ENCODE assay signal across 31 cellular contexts in genomic region chr15:42375252-42375651, GRCh38.
"Had no signal": no experiment of that assay in that cellular context is flagged by ENCODE, and none has a peak within 500 bp of the region (broad histone marks: within the 10 kb centered on the region; RNA-seq: fewer than 3 reads in every experiment).

No MANE protein-coding gene starts in this region.

- H3K4me1 ChIP-seq: adrenal gland had no signal

- H3K27ac ChIP-seq: adrenal gland, KMS-11, PC-9, WERI-Rb-1 had no signal

- H3K9ac ChIP-seq: KMS-11 had no signal

- H3K36me3 ChIP-seq: adrenal gland, WERI-Rb-1 had no signal

- H3K4me2 ChIP-seq: KMS-11, PC-9 had no signal

- H2AFZ ChIP-seq: PC-9 had no signal

- H3K4me3 ChIP-seq: adrenal gland, PC-9 had no signal

- DNase-seq: activated CD4-positive, alpha-beta memory T cell treated with anti-CD3 and anti-CD28 coated beads, Interleukin-2, amount 10 ng/mL, durations not matched to agents 7 days and 5 days; activated CD4-positive, alpha-beta T cell treated with anti-CD3 and anti-CD28 coated beads for 1 hour; activated CD4-positive, alpha-beta T cell treated with anti-CD3 and anti-CD28 coated beads for 48 hours; activated CD4-positive, CD25-positive, alpha-beta regulatory T cell; activated gamma-delta T cell treated with Interleukin-2 at 50 U/mL for 16 hours; activated naive CD4-positive, alpha-beta T cell treated with anti-CD3 and anti-CD28 coated beads for 36 hours; activated T-cell treated with anti-CD3 and anti-CD28 coated beads, Interleukin-2, amount 50 U/mL, for 24 hours; anterior cingulate cortex; central memory CD4-positive, alpha-beta T cell; MM.1S; NCI-H1048; NCI-H1105 treated with DMSO at 0.1 percent for 48 hours; NCI-H1436; NCI-H1694; NCI-H1930; NCI-H2081 treated with DMSO at 0.1 percent for 48 hours; NCI-H2171; NCI-H510A; NCI-H526; NCI-H748 treated with DMSO at 0.1 percent for 48 hours; NK-92 treated with Interleukin-12 subunit alpha and Interleukin-12 subunit beta, amount 100 ng/mL, for 24 hours; PC-9; Right ventricle myocardium superior; SW 1271; T-helper 1 cell; T1000; WERI-Rb-1 had no signal

- H3K4me3 Mint-ChIP-seq: activated CD4-positive, alpha-beta memory T cell treated with anti-CD3 and anti-CD28 coated beads, Interleukin-2, amount 10 ng/mL, durations not matched to agents 7 days and 5 days; activated naive CD4-positive, alpha-beta T cell treated with anti-CD3 and anti-CD28 coated beads for 36 hours; activated T-cell treated with anti-CD3 and anti-CD28 coated beads, Interleukin-2, amount 50 U/mL, for 24 hours; brain had no signal

- H3K27me3 Mint-ChIP-seq: activated CD4-positive, alpha-beta memory T cell treated with anti-CD3 and anti-CD28 coated beads, Interleukin-2, amount 10 ng/mL, durations not matched to agents 7 days and 5 days; activated T-cell treated with anti-CD3 and anti-CD28 coated beads, Interleukin-2, amount 50 U/mL, for 24 hours had no signal

- H3K4me1 Mint-ChIP-seq: activated CD4-positive, alpha-beta memory T cell treated with anti-CD3 and anti-CD28 coated beads, Interleukin-2, amount 10 ng/mL, durations not matched to agents 7 days and 5 days; brain had no signal

- H3K27ac Mint-ChIP-seq: activated CD4-positive, alpha-beta memory T cell treated with anti-CD3 and anti-CD28 coated beads, Interleukin-2, amount 10 ng/mL, durations not matched to agents 7 days and 5 days; activated naive CD4-positive, alpha-beta T cell treated with anti-CD3 and anti-CD28 coated beads for 36 hours; activated naive CD4-positive, alpha-beta T cell treated with anti-CD3 and anti-CD28 coated beads, Interleukin-2, amount 50 U/mL, for 72 hours; activated T-cell treated with anti-CD3 and anti-CD28 coated beads, Interleukin-2, amount 50 U/mL, for 24 hours; brain had no signal

- H3K9me3 ChIP-seq: adrenal gland had no signal

- H3K36me3 Mint-ChIP-seq: brain had no signal

- H3K27me3 ChIP-seq: adrenal gland had no signal

- ATAC-seq: activated naive CD4-positive, alpha-beta T cell treated with anti-CD3 and anti-CD28 coated beads, Interleukin-2, amount 50 U/mL, for 72 hours had no signal
